Comparison of ENCODE assay signal across 8 cellular contexts in the genomic region with DNA sequence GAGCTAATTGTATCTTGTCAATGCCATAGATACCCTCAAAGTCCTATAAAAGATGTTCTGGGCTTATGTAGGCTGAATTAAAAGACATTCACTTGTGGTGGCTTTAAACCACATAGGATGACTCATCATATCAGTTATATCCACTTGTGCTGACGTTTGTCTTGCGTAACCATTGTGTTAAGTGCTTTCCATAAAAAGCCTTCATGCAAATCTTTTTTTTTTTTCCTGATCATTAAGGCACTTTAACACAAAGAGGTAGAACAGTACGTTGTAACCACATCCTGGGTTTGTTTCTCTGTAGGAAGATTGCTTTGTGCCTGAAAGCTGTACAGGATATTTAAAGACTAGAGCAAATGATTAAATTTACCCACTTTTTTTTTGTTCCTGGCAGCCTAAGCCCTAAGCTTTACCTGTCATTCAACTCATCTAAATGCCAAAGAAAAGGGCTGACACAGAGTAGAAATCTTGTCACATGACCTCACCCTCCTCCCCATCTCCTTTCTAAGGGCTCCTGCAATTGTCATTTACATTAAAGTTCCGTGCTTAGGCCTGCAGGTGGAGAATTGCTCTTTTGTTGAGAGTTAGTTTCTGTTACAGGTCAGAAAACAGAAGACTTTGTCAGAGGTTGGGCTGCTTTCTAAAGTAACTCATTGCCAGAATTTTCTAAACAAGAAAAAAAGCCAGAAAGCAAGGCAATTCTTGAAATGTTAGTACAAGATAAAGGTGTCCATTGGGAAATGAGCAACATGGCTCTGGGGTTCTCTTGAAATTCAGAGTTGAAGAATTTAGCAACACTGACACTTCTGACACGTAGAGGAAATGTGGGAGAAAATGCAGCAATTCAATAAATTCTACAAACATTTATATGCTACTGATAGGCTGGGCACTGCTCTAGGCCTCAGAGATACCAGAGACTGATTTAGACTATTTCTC.
DNase-seq lines count a peak whose midpoint lies in the region; ATAC-seq and TF ChIP-seq lines count a peak whose summit lies in the region.

No MANE protein-coding gene starts in this region.

- TF ChIP-seq POLR2A in lower leg skin (IDR thresholded peaks at IDR 0.05), result no peak

- ATAC-seq in GM19463 (IDR thresholded peaks at IDR 0.05; ENCODE audit: unreplicated experiment) (peak; percentile 82), HG03442 (IDR thresholded peaks at IDR 0.05; ENCODE audit: unreplicated experiment) (peak; percentile 81)

- no peaks in the 10 kb centered on the region for H3K36me3 Mint-ChIP-seq in activated naive CD8-positive, alpha-beta T cell

- H3K27ac Mint-ChIP-seq in activated naive CD8-positive, alpha-beta T cell, result peak overlapping the region; percentile 65

- H3K27me3 Mint-ChIP-seq in activated naive CD8-positive, alpha-beta T cell, result no peaks in the 10 kb centered on the region

- TF ChIP-seq CTCF in lower leg skin (IDR thresholded peaks at IDR 0.05), result no peak

- H3K4me3 Mint-ChIP-seq in activated naive CD8-positive, alpha-beta T cell, result peak overlapping the region; percentile 47

- H3K4me1 Mint-ChIP-seq in activated naive CD8-positive, alpha-beta T cell (ENCODE audit: low read depth), result peaks cover 34% of the 10 kb centered on the region

- no peaks in the 10 kb centered on the region for H3K9me3 Mint-ChIP-seq in activated naive CD8-positive, alpha-beta T cell (ENCODE audit: low read depth)

- intact Hi-C loops in lower leg skin (cut with DNase I; ENCODE audit: low total_unique reads), result no loop called here

- DNase-seq in DMS153 (lab: John Stamatoyannopoulos, UW) (peak; percentile 85), NCI-H69 (lab: John Stamatoyannopoulos, UW) (peak; percentile 63), iris pigment epithelial cell (ENCODE audit: low read depth) (peak; percentile 61), HuH-7 (ENCODE audit: low spot score) (no peak), lower leg skin (ENCODE audit: low spot score in 2 of 2) (no peak)

- H3K4me3 ChIP-seq in lower leg skin (ENCODE audit: low read depth, poor library complexity, severe bottlenecking), result no peak overlapping the region

- WGBS in lower leg skin, 2 donors, result 30 to 38% methylated on average over 5 of the region's 5 CpGs

Comparison
In these comparisons a context has a peak if more than half of its experiments do, and no peak if none do; other contexts are left out.
1. DNase-seq: peak in DMS153 (single experiment), NCI-H69 (single experiment) and iris pigment epithelial cell (single experiment); none in HuH-7 (single experiment) and lower leg skin (0 of 2).